9 cellular contexts compared by ENCODE assay signal in the genomic region with DNA sequence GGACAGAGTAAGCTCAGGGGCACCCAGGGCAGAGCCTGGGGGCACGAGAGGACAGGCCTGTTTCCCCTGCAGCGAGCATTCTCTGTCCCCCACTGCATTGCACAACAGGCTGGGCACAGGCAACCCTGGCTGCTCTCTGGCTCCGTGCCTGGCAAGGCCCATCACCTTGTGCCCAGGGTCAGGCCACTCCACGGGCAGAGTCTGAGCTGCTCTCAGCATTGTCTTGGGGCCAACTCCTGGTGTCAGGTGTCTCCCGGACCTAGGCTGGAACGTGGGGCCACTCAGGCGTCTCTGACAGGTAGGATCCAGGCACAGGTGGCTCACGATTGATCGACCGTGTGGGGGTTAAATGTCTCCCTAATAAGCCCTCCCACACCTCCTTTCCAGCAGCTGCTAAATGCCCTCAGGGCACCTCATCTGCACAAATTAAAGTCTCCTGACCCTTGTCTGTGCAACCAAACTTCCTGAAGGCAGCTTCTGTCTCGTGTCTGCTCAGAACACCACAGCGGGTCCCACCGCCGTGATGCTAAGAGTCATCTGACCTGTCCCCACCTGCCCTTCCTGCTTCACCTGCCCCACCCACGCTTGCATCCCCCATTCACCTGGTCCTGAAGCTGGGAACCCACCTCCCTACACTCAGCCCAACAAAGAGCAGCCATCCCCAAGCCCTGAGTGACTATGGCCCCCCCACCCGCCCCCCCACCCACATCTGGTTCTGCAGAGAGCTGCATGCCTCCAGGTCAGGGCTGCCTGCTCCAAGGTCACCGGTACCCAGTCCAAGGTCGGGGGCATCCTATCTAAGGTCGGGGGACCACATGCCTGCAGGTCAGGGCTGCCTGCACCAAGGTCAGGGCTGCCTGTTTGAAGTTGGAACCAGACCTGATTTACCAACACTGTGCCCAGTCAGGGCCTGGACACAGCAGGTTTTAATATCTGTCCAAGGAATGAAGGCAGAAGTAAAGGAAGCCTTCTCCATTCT.
A peak's percentile ranks its signal among the peaks of the same experiment; 100 is the strongest.
DNase-seq lines count a peak whose midpoint lies in the region; ATAC-seq, FAIRE-seq and TF ChIP-seq lines count a peak whose summit lies in the region.
"Had no signal": no experiment of that assay in that cellular context is flagged by ENCODE, and none has a peak within 500 bp of the region (broad histone marks: within the 10 kb centered on the region; RNA-seq: fewer than 3 reads in every experiment).

No MANE protein-coding gene starts in this region.

- DNase-seq in A549 (ENCODE audit: low read depth in 1 of 2, low spot score in 1 of 2) (no peak), NCI-H774 (lab: John Stamatoyannopoulos, UW) (peak; percentile 30), heart left ventricle (peak; percentile 58 to 92 (median 87)), ovary (peak in 1 of 5 donors; percentile 38), COLO829 (ENCODE audit: low spot score) (no peak), UCSD-AML1 (lab: John Stamatoyannopoulos, UW; ENCODE audit: unreplicated experiment) (no peak), activated T-cell treated with anti-CD3 and anti-CD28 coated beads for 4 hours (no peak)
- DNase-seq in activated CD4-positive, alpha-beta T cell treated with anti-CD3 and anti-CD28 coated beads for 4 hours: no peak
- DNase-seq: T-helper 9 cell had no signal

- H3K4me1 ChIP-seq in A549: peaks cover 58% of the 10 kb centered on the region
- H3K4me1 ChIP-seq in heart left ventricle: peaks cover 0 to 73% (median 27%) of the 10 kb centered on the region in 12 donors
- peaks cover 12% of the 10 kb centered on the region for H3K4me1 ChIP-seq in ovary (ENCODE audit: insufficient read depth)

- POLR2A ChIA-PET in A549 (lab: Yijun Ruan, JAX): interaction anchor here (0.7 to 1.5 kb wide), 6 partner anchors 13 to 196 kb away, joined by 3 to 22 read pairs (median 6); a partner anchor contains a TSS

- CTCF ChIA-PET in A549 (lab: Yijun Ruan, JAX): interaction anchor here (0.7 to 3.5 kb wide), 8 partner anchors 8 to 136 kb away, joined by 3 to 31 read pairs (median 4); no protein-coding TSS in a partner anchor

- TF ChIP-seq POLR2A in A549 (IDR thresholded peaks at IDR 0.05; ENCODE audit: low read length): no peak
- no peak for TF ChIP-seq POLR2A in heart left ventricle (IDR thresholded peaks at IDR 0.05)
- TF ChIP-seq POLR2A in ovary (IDR thresholded peaks at IDR 0.05): no peak

- H3K4me3 ChIP-seq in A549: no peak overlapping the region
- H3K4me3 ChIP-seq in heart left ventricle: no peak overlapping the region
- H3K4me3 ChIP-seq in ovary: no peak overlapping the region

- intact Hi-C loops in heart left ventricle (cut with DNase I) (loop anchor here in 3 of 10 donors (1.0 to 10.0 kb wide), 3 partner anchors 132 to 136 kb away; no protein-coding TSS in a partner anchor), ovary (cut with DNase I) (no loop called here)

- H3K27ac ChIP-seq in A549: peak overlapping the region; percentile 92 to 97
- peak overlapping the region; percentile 75 to 99 (median 92) for H3K27ac ChIP-seq in heart left ventricle
- peak overlapping the region; percentile 22 to 62 for H3K27ac ChIP-seq in ovary

- no peak for FAIRE-seq in A549 (lab: Jason Lieb, UNC)

- H3K9me3 ChIP-seq in A549 (no peaks in the 10 kb centered on the region), heart left ventricle (no peaks in the 10 kb centered on the region), ovary (no peaks in the 10 kb centered on the region)

- TF ChIP-seq RAD21 in A549 (conservative IDR thresholded peaks at IDR 0.05 in 1 of 2, IDR thresholded peaks at IDR 0.05 in 1 of 2): no peak

- TF ChIP-seq EP300 in A549 (IDR thresholded peaks at IDR 0.05) (no peak), ovary (IDR thresholded peaks at IDR 0.05) (no peak)

- peak overlapping the region; percentile 62; the same call in 2 of the 3 replicates for H3K4me2 ChIP-seq in A549

- TF ChIP-seq CTCF in A549 (IDR thresholded peaks at IDR 0.05) (no peak), heart left ventricle (IDR thresholded peaks at IDR 0.05) (no peak), ovary (IDR thresholded peaks at IDR 0.05) (no peak)

- H3K27me3 ChIP-seq in heart left ventricle (no peaks in the 10 kb centered on the region), ovary (no peaks in the 10 kb centered on the region)

- no peak for ATAC-seq in A549
- ATAC-seq in heart left ventricle: peak; percentile 62 to 82 (median 69)

- 85% methylated on average over 13 of the region's 19 CpGs for WGBS in A549 (ENCODE audit: missing lambda C conversion rate)
- 56 to 67% (median 61%) methylated on average over 15 to 19 of the region's 19 CpGs for WGBS in heart left ventricle, 4 donors
- 64 to 75% (median 67%) methylated on average over 19 of the region's 19 CpGs for whole genome bisulfite sequencing in ovary, 3 donors

- H3K36me3 ChIP-seq in heart left ventricle: no peaks in the 10 kb centered on the region
- H3K36me3 ChIP-seq in ovary: no peaks in the 10 kb centered on the region

TF ChIP-seq in A549, 52 proteins besides CTCF, POLR2A, EP300 and RAD21:
- TF ChIP-seq RFX5 (IDR thresholded peaks at IDR 0.05) (no peak), CEBPB (IDR thresholded peaks at IDR 0.05) (peak; percentile 32 to 53; a peak in 2 of 4 replicates)

Comparison
In these comparisons a context has a peak if more than half of its experiments do, and no peak if none do; other contexts are left out.
1. ATAC-seq: peak in heart left ventricle (4 of 4); none in A549 (0 of 2).
2. DNase-seq: peak in NCI-H774 (single experiment) and heart left ventricle (5 of 5); none in A549 (0 of 2), activated CD4-positive, alpha-beta T cell treated with anti-CD3 and anti-CD28 coated beads for 4 hours (0 of 2), COLO829 (single experiment), UCSD-AML1 (single experiment) and activated T-cell treated with anti-CD3 and anti-CD28 coated beads for 4 hours (single experiment).
3. H3K27ac ChIP-seq: peak in every context shown above with its lines; median percentile 94 in A549; 92 in heart left ventricle; 42 in ovary.